1 cellular context compared by ENCODE assay signal in genomic region chr12:92624236-92624635, GRCh38.
TF ChIP-seq lines count a peak whose summit lies in the region.

No MANE protein-coding gene starts in this region.

TF ChIP-seq in GM23338, 12 proteins besides CTCF, POLR2A, EP300 and RAD21 (continued from another document):
- no peak for TF ChIP-seq REST (IDR thresholded peaks at IDR 0.05; ENCODE audit: unreplicated experiment)
- no peak for TF ChIP-seq ZNF114 (CRISPR knock-in tag; IDR thresholded peaks at IDR 0.05)
